Comparison of ENCODE assay signal across 15 cellular contexts in the genomic region with DNA sequence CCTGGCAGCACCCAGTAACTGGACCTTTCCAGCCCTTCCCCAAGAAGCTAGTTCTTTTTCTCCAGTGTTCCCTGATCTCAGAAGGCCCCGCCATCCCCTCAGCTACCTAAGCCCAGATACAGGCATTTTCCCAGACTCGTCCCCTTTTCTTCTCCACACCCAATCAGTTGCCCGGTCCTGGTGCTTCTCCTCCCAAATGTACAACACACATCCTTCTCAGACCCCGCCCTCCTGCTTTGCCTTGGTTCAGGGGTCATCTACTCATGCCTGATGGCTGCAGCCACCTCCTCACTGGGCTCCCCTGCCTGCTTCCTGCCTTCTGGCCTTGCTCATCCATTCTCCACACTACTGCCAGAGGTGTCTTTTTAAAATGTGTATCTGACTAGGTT.
"Had no signal": no experiment of that assay in that cellular context is flagged by ENCODE, and none has a peak within 500 bp of the region (broad histone marks: within the 10 kb centered on the region; RNA-seq: fewer than 3 reads in every experiment).

No MANE protein-coding gene starts in this region.

- DNase-seq: effector memory CD4-positive, alpha-beta T cell; heart left ventricle; hippocampal formation; naive thymus-derived CD4-positive, alpha-beta T cell; nephron progenitor cell; nucleus accumbens; stimulated activated CD4-positive, alpha-beta T cell treated with anti-CD3 and anti-CD28 coated beads, Interleukin-2, amount 100 ng/mL, for 24 hours; stimulated activated CD4-positive, alpha-beta T cell treated with anti-CD3 and anti-CD28 coated beads, Interleukin-4, amount 100 ng/mL, for 4 hours; stimulated activated naive B cell treated with anti-CD40 and anti-IgM and Interleukin-4, amounts not matched to agents 10 μg/mL and 1 μg/mL and 100 μg/mL, for 72 hours; uterus had no signal

- ATAC-seq: esophagus mucosa; heart left ventricle; naive thymus-derived CD4-positive, alpha-beta T cell; pancreas; stimulated activated naive B cell treated with anti-CD40 and anti-IgM and Interleukin-4, amounts not matched to agents 10 μg/mL and 1 μg/mL and 100 μg/mL, for 72 hours had no signal

- H3K36me3 ChIP-seq: uterus had no signal

- H3K27me3 Mint-ChIP-seq: naive thymus-derived CD4-positive, alpha-beta T cell; stimulated activated naive B cell treated with anti-CD40 and anti-IgM and Interleukin-4, amounts not matched to agents 10 μg/mL and 1 μg/mL and 100 μg/mL, for 72 hours; type B pancreatic cell had no signal

- H3K9me3 Mint-ChIP-seq: naive thymus-derived CD4-positive, alpha-beta T cell; nephron progenitor cell; stimulated activated naive B cell treated with anti-CD40 and anti-IgM and Interleukin-4, amounts not matched to agents 10 μg/mL and 1 μg/mL and 100 μg/mL, for 72 hours; type B pancreatic cell had no signal

- H3K27ac ChIP-seq: heart left ventricle, pancreas, sigmoid colon, skin epidermis, uterus had no signal

- H3K9me3 ChIP-seq: heart left ventricle, pancreas, sigmoid colon, uterus had no signal

- H3K4me3 Mint-ChIP-seq: naive thymus-derived CD4-positive, alpha-beta T cell; nephron progenitor cell; stimulated activated naive B cell treated with anti-CD40 and anti-IgM and Interleukin-4, amounts not matched to agents 10 μg/mL and 1 μg/mL and 100 μg/mL, for 72 hours; type B pancreatic cell had no signal

- H3K27me3 ChIP-seq: heart left ventricle, pancreas, sigmoid colon, uterus had no signal

- H3K36me3 Mint-ChIP-seq: type B pancreatic cell had no signal

- H3K27ac Mint-ChIP-seq: naive thymus-derived CD4-positive, alpha-beta T cell; nephron progenitor cell; stimulated activated naive B cell treated with anti-CD40 and anti-IgM and Interleukin-4, amounts not matched to agents 10 μg/mL and 1 μg/mL and 100 μg/mL, for 72 hours; type B pancreatic cell had no signal

- H3K4me3 ChIP-seq: heart left ventricle, pancreas, sigmoid colon, skin epidermis, uterus had no signal
